In the genomic region with DNA sequence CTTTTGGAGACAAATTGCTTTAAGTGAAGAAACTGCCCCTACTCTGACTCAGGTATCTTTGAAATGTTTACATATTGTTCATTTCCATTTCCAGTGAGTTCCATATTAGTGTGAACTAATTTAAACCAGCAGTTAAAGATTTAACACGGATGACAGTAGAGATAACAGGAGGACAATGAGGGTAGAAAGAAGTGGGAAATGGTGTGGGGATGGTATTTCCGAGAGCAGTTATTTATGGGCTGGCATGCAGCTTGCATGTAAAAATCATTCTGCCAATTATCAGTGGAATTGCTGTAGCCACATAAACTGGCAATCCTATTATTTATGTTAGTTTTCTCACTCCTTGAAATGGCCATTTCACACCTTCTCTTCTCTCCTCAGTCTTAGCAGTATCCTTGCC, we compare ENCODE assay signal across 27 cellular contexts.
"Had no signal": no experiment of that assay in that cellular context is flagged by ENCODE, and none has a peak within 500 bp of the region (broad histone marks: within the 10 kb centered on the region; RNA-seq: fewer than 3 reads in every experiment).

No MANE protein-coding gene starts in this region.

- H3K27me3 Mint-ChIP-seq: stimulated activated memory B cell treated with anti-CD40 and anti-IgM and Interleukin-4, amounts not matched to agents 10 μg/mL and 1 μg/mL and 100 μg/mL, for 72 hours; type B pancreatic cell had no signal

- H3K27ac Mint-ChIP-seq: stimulated activated effector memory CD8-positive, alpha-beta T cell treated with anti-CD3 and anti-CD28 coated beads, Interleukin-12 subunit alpha, Interleukin-12 subunit beta, amount 100 ng/mL, for 72 hours; stimulated activated memory B cell treated with anti-CD40 and anti-IgM and Interleukin-4, amounts not matched to agents 10 μg/mL and 1 μg/mL and 100 μg/mL, for 72 hours; stimulated activated naive CD8-positive, alpha-beta T cell treated with anti-CD3 and anti-CD28 coated beads, Interleukin-15, amount 100 ng/mL, for 72 hours; stimulated activated naive CD8-positive, alpha-beta T cell treated with anti-CD3 and anti-CD28 coated beads, Interleukin-15, Interleukin-2, amounts not matched to agents 100 ng/mL and 50 ng/mL, for 24 hours; type B pancreatic cell had no signal

- H3K36me3 Mint-ChIP-seq: stimulated activated effector memory CD8-positive, alpha-beta T cell treated with anti-CD3 and anti-CD28 coated beads, Interleukin-12 subunit alpha, Interleukin-12 subunit beta, amount 100 ng/mL, for 72 hours; stimulated activated memory B cell treated with anti-CD40 and anti-IgM and Interleukin-4, amounts not matched to agents 10 μg/mL and 1 μg/mL and 100 μg/mL, for 72 hours; type B pancreatic cell had no signal

- ATAC-seq: stimulated activated effector memory CD8-positive, alpha-beta T cell treated with anti-CD3 and anti-CD28 coated beads, Interleukin-12 subunit alpha, Interleukin-12 subunit beta, amount 100 ng/mL, for 72 hours; stimulated activated memory B cell treated with anti-CD40 and anti-IgM and Interleukin-4, amounts not matched to agents 10 μg/mL and 1 μg/mL and 100 μg/mL, for 72 hours; stimulated activated naive CD8-positive, alpha-beta T cell treated with anti-CD3 and anti-CD28 coated beads, Interleukin-15, amount 100 ng/mL, for 72 hours; stimulated activated naive CD8-positive, alpha-beta T cell treated with anti-CD3 and anti-CD28 coated beads, Interleukin-15, Interleukin-2, amounts not matched to agents 100 U/mL and 50 U/mL, for 24 hours; upper lobe of right lung had no signal

- H3K9me3 ChIP-seq: stomach, suprapubic skin, testis, thoracic aorta, thyroid gland, tibial artery, tibial nerve, transverse colon, upper lobe of left lung, upper lobe of right lung, uterus, vagina had no signal

- H3K4me3 ChIP-seq: stomach, suprapubic skin, testis, thoracic aorta, thyroid gland, tibial artery, tibial nerve, transverse colon, upper lobe of left lung, upper lobe of right lung, uterus, vagina had no signal

- DNase-seq: stimulated activated CD4-positive, alpha-beta T cell treated with anti-CD3 and anti-CD28 coated beads, Interleukin-2, amount 100 ng/mL, for 24 hours; stimulated activated CD4-positive, alpha-beta T cell treated with anti-CD3 and anti-CD28 coated beads, Interleukin-2, amount 100 ng/mL, for 48 hours; stimulated activated CD4-positive, alpha-beta T cell treated with anti-CD3 and anti-CD28 coated beads, Interleukin-4, amount 100 ng/mL, for 1 hour; stimulated activated CD4-positive, alpha-beta T cell treated with anti-CD3 and anti-CD28 coated beads, Interleukin-4, amount 100 ng/mL, for 24 hours; stimulated activated CD4-positive, alpha-beta T cell treated with anti-CD3 and anti-CD28 coated beads, Interleukin-4, amount 100 ng/mL, for 4 hours; stimulated activated CD8-positive, alpha-beta memory T cell treated with anti-CD3 and anti-CD28 coated beads, Interleukin-4, amount 100 ng/mL, for 48 hours; stimulated activated naive CD4-positive, alpha-beta T cell; stimulated activated naive CD4-positive, alpha-beta T cell treated with Interleukin-2 at 50 U/mL for 16 hours; stimulated activated naive CD8-positive, alpha-beta T cell treated with anti-CD3 and anti-CD28 coated beads, Interleukin-15, amount 100 ng/mL, for 72 hours; stimulated activated naive CD8-positive, alpha-beta T cell treated with anti-CD3 and anti-CD28 coated beads, Interleukin-15, Interleukin-2, amounts not matched to agents 100 U/mL and 50 U/mL, for 24 hours; stomach; substantia nigra; testis; thyroid gland; tibial artery; transverse colon; upper lobe of right lung; uterus had no signal

- H3K4me3 Mint-ChIP-seq: stimulated activated effector memory CD8-positive, alpha-beta T cell treated with anti-CD3 and anti-CD28 coated beads, Interleukin-12 subunit alpha, Interleukin-12 subunit beta, amount 100 ng/mL, for 72 hours; stimulated activated memory B cell treated with anti-CD40 and anti-IgM and Interleukin-4, amounts not matched to agents 10 μg/mL and 1 μg/mL and 100 μg/mL, for 72 hours; stimulated activated naive CD8-positive, alpha-beta T cell treated with anti-CD3 and anti-CD28 coated beads, Interleukin-15, amount 100 ng/mL, for 72 hours; stimulated activated naive CD8-positive, alpha-beta T cell treated with anti-CD3 and anti-CD28 coated beads, Interleukin-15, Interleukin-2, amounts not matched to agents 100 ng/mL and 50 ng/mL, for 24 hours; type B pancreatic cell had no signal

- H3K36me3 ChIP-seq: stomach, suprapubic skin, thoracic aorta, thyroid gland, tibial artery, tibial nerve, transverse colon, upper lobe of left lung, upper lobe of right lung, uterus, vagina had no signal

- H3K4me1 Mint-ChIP-seq: stimulated activated effector memory CD8-positive, alpha-beta T cell treated with anti-CD3 and anti-CD28 coated beads, Interleukin-12 subunit alpha, Interleukin-12 subunit beta, amount 100 ng/mL, for 72 hours; stimulated activated memory B cell treated with anti-CD40 and anti-IgM and Interleukin-4, amounts not matched to agents 10 μg/mL and 1 μg/mL and 100 μg/mL, for 72 hours; stimulated activated naive CD8-positive, alpha-beta T cell treated with anti-CD3 and anti-CD28 coated beads, Interleukin-15, amount 100 ng/mL, for 72 hours had no signal

- H3K27me3 ChIP-seq: stomach, suprapubic skin, testis, thyroid gland, tibial artery, tibial nerve, transverse colon, upper lobe of left lung, upper lobe of right lung, uterus, vagina had no signal

- H3K27ac ChIP-seq: stomach, suprapubic skin, testis, thoracic aorta, thyroid gland, tibial artery, tibial nerve, transverse colon, upper lobe of right lung, uterus, vagina had no signal

- H3K4me1 ChIP-seq: testis, transverse colon, uterus, vagina had no signal

- H3K9me3 Mint-ChIP-seq: stimulated activated effector memory CD8-positive, alpha-beta T cell treated with anti-CD3 and anti-CD28 coated beads, Interleukin-12 subunit alpha, Interleukin-12 subunit beta, amount 100 ng/mL, for 72 hours; stimulated activated naive CD8-positive, alpha-beta T cell treated with anti-CD3 and anti-CD28 coated beads, Interleukin-15, amount 100 ng/mL, for 72 hours; type B pancreatic cell had no signal
